In genomic region chr12:110546339-110546738, GRCh38 we compare ENCODE assay signal across 9 cellular contexts. TPM values are rescaled to one million over a fixed set of nuclear protein-coding genes. Genes with fewer than 3 reads are reported as not detected.
A peak's percentile ranks its signal among the peaks of the same experiment; 100 is the strongest.
DNase-seq lines count a peak whose midpoint lies in the region; ATAC-seq and TF ChIP-seq lines count a peak whose summit lies in the region.
"Had no signal": no experiment of that assay in that cellular context is flagged by ENCODE, and none has a peak within 500 bp of the region (broad histone marks: within the 10 kb centered on the region; RNA-seq: fewer than 3 reads in every experiment).

No MANE protein-coding gene starts in this region.

- H3K4me3 ChIP-seq in esophagus muscularis mucosa (no peak overlapping the region), sigmoid colon (no peak overlapping the region), HAP-1 (no peak overlapping the region)

- ATAC-seq in activated CD4-positive, CD25-positive, alpha-beta regulatory T cell treated with anti-CD3 and anti-CD28 coated beads, Interleukin-2, amount 50 U/mL, for 24 hours: no peak
- no peak for ATAC-seq in HG03159 (IDR thresholded peaks at IDR 0.05; ENCODE audit: unreplicated experiment)

- intact Hi-C loops in esophagus muscularis mucosa (cut with DNase I) (loop anchor here (5.0 kb wide), 1 partner anchor 36 kb away; the partner anchor contains the start of gene PPTC7), sigmoid colon (cut with DNase I) (no loop called here)

- H3K4me1 ChIP-seq in esophagus muscularis mucosa (peaks cover 63 to 100% (median 100%) of the 10 kb centered on the region in 4 donors), sigmoid colon (peaks cover 0 to 96% (median 73%) of the 10 kb centered on the region in 4 donors), HAP-1 (no peaks in the 10 kb centered on the region)

- H3K36me3 ChIP-seq in esophagus muscularis mucosa (peaks cover 0 to 18% (median 9%) of the 10 kb centered on the region in 4 donors), sigmoid colon (peaks cover 0 to 7% (median 0%) of the 10 kb centered on the region in 4 donors), HAP-1 (replicated peaks) (peaks cover 21% of the 10 kb centered on the region)

- no peak for TF ChIP-seq POLR2A in esophagus muscularis mucosa (IDR thresholded peaks at IDR 0.05; ENCODE audit: low read depth)
- no peak for TF ChIP-seq POLR2A in sigmoid colon (IDR thresholded peaks at IDR 0.05)

- WGBS in esophagus muscularis mucosa: 35% methylated on average over 3 of the region's 3 CpGs
- WGBS in sigmoid colon, 2 donors: 85% methylated on average over 3 of the region's 3 CpGs

- TF ChIP-seq CTCF in esophagus muscularis mucosa (IDR thresholded peaks at IDR 0.05) (no peak), sigmoid colon (IDR thresholded peaks at IDR 0.05) (no peak)

- TF ChIP-seq EP300 in esophagus muscularis mucosa (IDR thresholded peaks at IDR 0.05) (no peak), sigmoid colon (IDR thresholded peaks at IDR 0.05) (no peak)

- H3K9me3 ChIP-seq in esophagus muscularis mucosa (no peaks in the 10 kb centered on the region), sigmoid colon (no peaks in the 10 kb centered on the region), HAP-1 (no peaks in the 10 kb centered on the region)

- in situ Hi-C loops in HAP-1 (cut with MboI; ENCODE audit: low sequenced_read_pairs): no loop called here

- H3K27ac ChIP-seq in esophagus muscularis mucosa (replicated peaks in 1 of 4): peak overlapping the region; percentile 83 to 92 (median 89)
- H3K27ac ChIP-seq in sigmoid colon: peak overlapping the region; percentile 82 to 88 (median 83)

- peak; percentile 94 for DNase-seq in EL
- DNase-seq in NCI-H226: peak; percentile 84
- no peak for DNase-seq in esophagus muscularis mucosa (ENCODE audit: extremely low spot score)
- no peak for DNase-seq in sigmoid colon
- DNase-seq in HAP-1 (ENCODE audit: low spot score in 2 of 2): no peak
- DNase-seq in inferior parietal cortex (ENCODE audit: extremely low spot score): no peak
- DNase-seq: stimulated activated CD4-positive, alpha-beta T cell treated with anti-CD3 and anti-CD28 coated beads, Interleukin-15, amount 100 ng/mL, for 24 hours had no signal

- H3K27me3 ChIP-seq in esophagus muscularis mucosa (no peaks in the 10 kb centered on the region), sigmoid colon (no peaks in the 10 kb centered on the region), HAP-1 (ENCODE audit: low read depth) (no peaks in the 10 kb centered on the region)

RNA-seq across cellular contexts. Expression of gene PPTC7, which starts 36.8 kb away (rescaled TPM):
- total RNA-seq in esophagus muscularis mucosa (10 to 100 TPM; 36.6 to 55.6 (median 53.2) TPM), sigmoid colon (10 to 100 TPM; 19.4 to 30.3 (median 22.5) TPM)
- polyA plus RNA-seq in sigmoid colon: 10 to 100 TPM; 16.1 to 24.5 (median 18.6) TPM

RNA-seq across cellular contexts. Expression of gene RAD9B, which starts 44.2 kb away (rescaled TPM):
- 1 to 10 TPM in 3 of 4 donors, under 1 TPM in 1; 0.98 to 5.0 (median 2.0) TPM for total RNA-seq in esophagus muscularis mucosa
- total RNA-seq in sigmoid colon: under 1 TPM; 0.41 to 0.71 (median 0.61) TPM
- polyA plus RNA-seq in sigmoid colon: under 1 TPM in 2 of 3 donors, not detected in 1; 0.36 to 0.46 TPM

RNA-seq across cellular contexts. Expression of gene VPS29, which starts 44.4 kb away (rescaled TPM):
- total RNA-seq in esophagus muscularis mucosa (100 to 1,000 TPM; 126 to 166 (median 156) TPM), sigmoid colon (100 to 1,000 TPM; 120 to 209 (median 172) TPM)
- 100 to 1,000 TPM; 157 to 281 (median 206) TPM for polyA plus RNA-seq in sigmoid colon

Comparison
In these comparisons a context has a peak if more than half of its experiments do, and no peak if none do; other contexts are left out.
1. DNase-seq: peak in EL (single experiment) and NCI-H226 (single experiment); none in esophagus muscularis mucosa (single experiment), sigmoid colon (single experiment), HAP-1 (0 of 2) and inferior parietal cortex (single experiment).